ENCODE assay signal across 27 cellular contexts in genomic region chr4:732911-733630, GRCh38. TPM values are rescaled to one million over a fixed set of nuclear protein-coding genes. Genes with fewer than 3 reads are reported as not detected.
A peak's percentile ranks its signal among the peaks of the same experiment; 100 is the strongest.
DNase-seq lines count a peak whose midpoint lies in the region; ATAC-seq, FAIRE-seq and TF ChIP-seq lines count a peak whose summit lies in the region.
"Had no signal": no experiment of that assay in that cellular context is flagged by ENCODE, and none has a peak within 500 bp of the region (broad histone marks: within the 10 kb centered on the region; RNA-seq: fewer than 3 reads in every experiment).

No MANE protein-coding gene starts in this region.

- TF ChIP-seq EP300 in K562 (IDR thresholded peaks at IDR 0.05; ENCODE audit: low read length), result no peak

- POLR2A ChIA-PET in K562 (lab: Yijun Ruan, JAX), result interaction anchor here (0.7 kb wide), 1 partner anchor 130 kb away, joined by 3 read pairs; no protein-coding TSS in a partner anchor
- POLR2A ChIA-PET in activated CD4-positive, alpha-beta T cell treated with anti-CD3 and anti-CD28 coated beads for 36 hours (lab: Charles Lee), result no interaction called here

- BruUV-seq in K562 (replicated peaks; lab: Mats Ljungman, UMichigan), result no TSS peak

- ATAC-seq in DND-41 (ENCODE audit: insufficient read depth, low read depth) (peak; percentile 54; the same call in 1 of the 3 replicates), K562 (no peak), mucosa of descending colon (peak; percentile 24)
- ATAC-seq in activated CD4-positive, alpha-beta T cell treated with anti-CD3 and anti-CD28 coated beads for 36 hours, result no peak
- ATAC-seq: gastroesophageal sphincter had no signal

- H2AFZ ChIP-seq in DND-41 (ENCODE audit: low read depth, low read length) (no peak overlapping the region), K562 (ENCODE audit: low read depth, low read length) (no peak overlapping the region)
- H2AFZ ChIP-seq: GM23248, parathyroid adenoma had no signal

- DNase-seq in DND-41, result no peak
- DNase-seq in K562 (ENCODE audit: extremely low read depth in 1 of 4, low spot score in 3 of 4), result no peak
- DNase-seq in mucosa of descending colon, result peak in 1 of 3 donors; percentile 29
- DNase-seq in activated CD4-positive, alpha-beta T cell treated with anti-CD3 and anti-CD28 coated beads for 36 hours, result no peak
- DNase-seq in globus pallidus (ENCODE audit: low spot score), result no peak
- DNase-seq in nephron progenitor cell, result no peak
- DNase-seq: activated CD4-positive, alpha-beta memory T cell treated with anti-CD3 and anti-CD28 coated beads, Interleukin-2, amount 10 ng/mL, durations not matched to agents 7 days and 5 days; activated gamma-delta T cell treated with Interleukin-2 at 50 U/mL for 16 hours; Caco-2; effector memory CD4-positive, alpha-beta T cell; GM23248; kidney glomerular epithelial cell; mesendoderm; NCI-H187; NCI-H748 treated with DMSO at 0.1 percent for 48 hours; SHP77; sigmoid colon; SW 1271 had no signal

- no peak overlapping the region for H3K9ac ChIP-seq in DND-41 (ENCODE audit: low read depth, low read length)
- no peak overlapping the region; a peak in 1 of 4 replicates for H3K9ac ChIP-seq in K562 (ENCODE audit: insufficient read depth in 1 of 2, low read depth in 2 of 2, low read length in 2 of 2)
- H3K9ac ChIP-seq: BLaER1, GM23248, parathyroid adenoma had no signal

- no peak for FAIRE-seq in K562 (lab: Jason Lieb, UNC)
- FAIRE-seq: colon had no signal

- H3K4me3 ChIP-seq in DND-41 (ENCODE audit: low read depth in 1 of 2, low read length in 2 of 2) (no peak overlapping the region), K562 (no peak overlapping the region), mucosa of descending colon (no peak overlapping the region)
- H3K4me3 ChIP-seq: BLaER1, esophagus muscularis mucosa, gastroesophageal sphincter, GM23248, sigmoid colon, vagina had no signal

- H3K36me3 ChIP-seq in DND-41 (ENCODE audit: insufficient read depth, low read length), result peaks cover 74% of the 10 kb centered on the region
- peaks cover 60% of the 10 kb centered on the region; the same call in 2 of the 3 replicates for H3K36me3 ChIP-seq in K562 (ENCODE audit: control insufficient read depth, insufficient read depth, low read length)
- H3K36me3 ChIP-seq in mucosa of descending colon (ENCODE audit: low read depth), result no peaks in the 10 kb centered on the region

- no peaks in the 10 kb centered on the region for H3K4me1 ChIP-seq in DND-41 (ENCODE audit: insufficient read depth, low read length)
- H3K4me1 ChIP-seq in K562 (replicated peaks in 1 of 2; ENCODE audit: control insufficient read depth in 2 of 2, insufficient read depth in 2 of 2, low read length in 2 of 2), result peaks cover 0 to 37% of the 10 kb centered on the region in 2 experiments; a peak in 3 of 5 replicates
- no peaks in the 10 kb centered on the region for H3K4me1 ChIP-seq in mucosa of descending colon (ENCODE audit: low read depth)
- H3K4me1 ChIP-seq: Caco-2, esophagus muscularis mucosa, gastroesophageal sphincter, parathyroid adenoma, sigmoid colon, vagina had no signal

- no peak overlapping the region for H3K27ac Mint-ChIP-seq in activated CD4-positive, alpha-beta T cell treated with anti-CD3 and anti-CD28 coated beads for 36 hours
- H3K27ac Mint-ChIP-seq in nephron progenitor cell, result no peak overlapping the region
- H3K27ac Mint-ChIP-seq: activated CD4-positive, alpha-beta memory T cell treated with anti-CD3 and anti-CD28 coated beads, Interleukin-2, amount 10 ng/mL, durations not matched to agents 7 days and 5 days; nephron had no signal

- H3K4me2 ChIP-seq in DND-41 (ENCODE audit: insufficient read depth, low read length), result no peak overlapping the region
- H3K4me2 ChIP-seq in K562 (ENCODE audit: insufficient read depth, low read length), result no peak overlapping the region
- H3K4me2 ChIP-seq: BLaER1 had no signal

- peaks cover 21% of the 10 kb centered on the region for H3K79me2 ChIP-seq in DND-41 (ENCODE audit: insufficient read depth, low read length)
- peaks cover 9% of the 10 kb centered on the region for H3K79me2 ChIP-seq in K562 (ENCODE audit: control insufficient read depth, insufficient read depth, low read length)
- H3K79me2 ChIP-seq: parathyroid adenoma had no signal

- TF ChIP-seq CTCF in DND-41 (IDR thresholded peaks at IDR 0.05; ENCODE audit: borderline replicate concordance, extremely low read depth, low read length, poor library complexity, severe bottlenecking) (no peak), K562 (IDR thresholded peaks at IDR 0.05 in 2 of 3, conservative IDR thresholded peaks at IDR 0.05 in 1 of 3; ENCODE audit: insufficient read depth in 2 of 3, low read depth in 1 of 3, low read length in 3 of 3) (no peak), mucosa of descending colon (IDR thresholded peaks at IDR 0.05) (no peak), nephron progenitor cell (IDR thresholded peaks at IDR 0.05) (no peak)

- in situ Hi-C loops in K562 (cut with MboI), result no loop called here

- intact Hi-C loops in K562 (cut with micrococcal nuclease), result loop anchor here (10.0 kb wide), 1 partner anchor 48 kb away; the partner anchor contains the start of gene SLC49A3
- intact Hi-C loops in mucosa of descending colon (cut with DNase I, micrococcal nuclease), result no loop called here
- intact Hi-C loops in activated CD4-positive, alpha-beta T cell treated with anti-CD3 and anti-CD28 coated beads for 36 hours (cut with DNase I, micrococcal nuclease), result no loop called here

- H3K36me3 Mint-ChIP-seq in activated CD4-positive, alpha-beta T cell treated with anti-CD3 and anti-CD28 coated beads for 36 hours (ENCODE audit: low read depth), result peaks cover 26% of the 10 kb centered on the region
- H3K36me3 Mint-ChIP-seq in nephron progenitor cell (ENCODE audit: low read depth), result peaks cover 59% of the 10 kb centered on the region

- no peaks in the 10 kb centered on the region for H3K9me3 Mint-ChIP-seq in activated CD4-positive, alpha-beta T cell treated with anti-CD3 and anti-CD28 coated beads for 36 hours (ENCODE audit: low read depth)
- H3K9me3 Mint-ChIP-seq in nephron progenitor cell, result no peaks in the 10 kb centered on the region
- H3K9me3 Mint-ChIP-seq: brain, nephron had no signal

- 95% methylated on average over 21 of the region's 32 CpGs for WGBS in K562 (ENCODE audit: insufficient coverage, low coverage, missing lambda C conversion rate)

- H3K9me3 ChIP-seq in DND-41 (ENCODE audit: insufficient read depth, low read length, severe bottlenecking) (no peaks in the 10 kb centered on the region), K562 (replicated peaks; ENCODE audit: control insufficient read depth, insufficient read depth, low read depth, low read length) (peaks cover 4% of the 10 kb centered on the region), mucosa of descending colon (no peaks in the 10 kb centered on the region)
- H3K9me3 ChIP-seq: Caco-2, esophagus muscularis mucosa, gastroesophageal sphincter, sigmoid colon, vagina had no signal

- H4K20me1 ChIP-seq in DND-41 (ENCODE audit: insufficient read depth, low read length) (peaks cover 31% of the 10 kb centered on the region), K562 (replicated peaks; ENCODE audit: control insufficient read depth, insufficient read depth, low read length) (no peaks in the 10 kb centered on the region)

- no peak for TF ChIP-seq RAD21 in K562 (CRISPR knock-in tag; conservative IDR thresholded peaks at IDR 0.05 in 1 of 2, IDR thresholded peaks at IDR 0.05 in 1 of 2)

- CTCF ChIA-PET in K562 (lab: Yijun Ruan, JAX; ENCODE audit: low intra/inter-chr PET ratio), result no interaction called here
- CTCF ChIA-PET in activated CD4-positive, alpha-beta T cell treated with anti-CD3 and anti-CD28 coated beads for 36 hours (lab: Charles Lee), result interaction anchor here (0.6 kb wide), 1 partner anchor 594 kb away, joined by 3 read pairs; no protein-coding TSS in a partner anchor

- H3K4me1 Mint-ChIP-seq in activated CD4-positive, alpha-beta T cell treated with anti-CD3 and anti-CD28 coated beads for 36 hours, result peaks cover 3% of the 10 kb centered on the region
- H3K4me1 Mint-ChIP-seq in nephron progenitor cell, result no peaks in the 10 kb centered on the region
- H3K4me1 Mint-ChIP-seq: activated CD4-positive, alpha-beta memory T cell treated with anti-CD3 and anti-CD28 coated beads, Interleukin-2, amount 10 ng/mL, durations not matched to agents 7 days and 5 days had no signal

- no peaks in the 10 kb centered on the region for H3K9me1 ChIP-seq in K562 (ENCODE audit: control insufficient read depth, insufficient read depth, low read length)

- no peak overlapping the region for H3K4me3 Mint-ChIP-seq in activated CD4-positive, alpha-beta T cell treated with anti-CD3 and anti-CD28 coated beads for 36 hours
- H3K4me3 Mint-ChIP-seq in nephron progenitor cell, result no peak overlapping the region
- H3K4me3 Mint-ChIP-seq: activated CD4-positive, alpha-beta memory T cell treated with anti-CD3 and anti-CD28 coated beads, Interleukin-2, amount 10 ng/mL, durations not matched to agents 7 days and 5 days; brain; nephron had no signal

- H3K27me3 ChIP-seq in DND-41 (ENCODE audit: insufficient read depth, low read length, poor library complexity), result no peaks in the 10 kb centered on the region
- H3K27me3 ChIP-seq in K562 (ENCODE audit: control insufficient read depth in 2 of 2, insufficient read depth in 2 of 2, low read length in 2 of 2), result no peaks in the 10 kb centered on the region
- H3K27me3 ChIP-seq: BLaER1, esophagus muscularis mucosa, gastroesophageal sphincter, sigmoid colon, vagina had no signal

- no peaks in the 10 kb centered on the region for H3K27me3 Mint-ChIP-seq in activated CD4-positive, alpha-beta T cell treated with anti-CD3 and anti-CD28 coated beads for 36 hours
- no peaks in the 10 kb centered on the region for H3K27me3 Mint-ChIP-seq in nephron progenitor cell (ENCODE audit: low read depth, poor library complexity)
- H3K27me3 Mint-ChIP-seq: activated CD4-positive, alpha-beta memory T cell treated with anti-CD3 and anti-CD28 coated beads, Interleukin-2, amount 10 ng/mL, durations not matched to agents 7 days and 5 days had no signal

- no peak for TF ChIP-seq POLR2A in K562 (conservative IDR thresholded peaks at IDR 0.05)

- H3K27ac ChIP-seq in DND-41 (ENCODE audit: low read length), result no peak overlapping the region
- H3K27ac ChIP-seq in K562 (ENCODE audit: extremely low read depth, low read depth, low read length), result no peak overlapping the region
- H3K27ac ChIP-seq: BLaER1, esophagus muscularis mucosa, gastroesophageal sphincter, GM23248, parathyroid adenoma, sigmoid colon, vagina had no signal

RNA-seq across cellular contexts. Expression of gene PCGF3, which starts 27.4 kb away (rescaled TPM):
- total RNA-seq in K562 (2011; cell fraction: chromatin; rRNA removed; ENCODE audit: low replicate concordance), result 122 and 175 TPM in 2 replicates
- 123 and 128 TPM in 2 replicates for total RNA-seq in K562 (2011; cell fraction: nucleolus; rRNA removed)
- total RNA-seq in K562 (2011; cell fraction: nucleoplasm; rRNA removed), result 119 and 129 TPM in 2 replicates
- 31.3 and 39.9 TPM in 2 replicates for total RNA-seq in K562 (2014; rRNA removed)
- total RNA-seq in K562 (2014; rRNA removed; fragmentation: Illumina TruSeq; extraction: Trizol), result 13.3 and 14.7 TPM in 2 replicates
- 19.1 and 20.3 TPM in 2 replicates for total RNA-seq in K562 (2015; rRNA removed; fragmentation: Illumina TruSeq; extraction: Trizol)
- total RNA-seq in K562 (2021), result 39.6 and 46.1 TPM in 2 replicates
- polyA plus RNA-seq in K562 (2011; rRNA removed), result 37.2 and 42.2 TPM in 2 replicates
- 35.7 and 39.0 TPM in 2 replicates for polyA plus RNA-seq in K562 (2011; cell fraction: cytosol; rRNA removed)
- polyA plus RNA-seq in K562 (2011; cell fraction: nucleus; rRNA removed), result 197 and 242 TPM in 2 replicates
- polyA plus RNA-seq in K562 (2012), result 22.9 and 34.4 TPM in 2 replicates
- 18.9 and 20.4 TPM in 2 replicates for polyA plus RNA-seq in K562 (2014; fragmentation: Illumina TruSeq; extraction: Trizol)
- polyA plus RNA-seq in K562 (2014; fragmentation: Nextera tagmentation; extraction: Ambion mirVana), result 1 to 10 TPM; 2.6 to 4.3 TPM
- polyA plus RNA-seq in K562 (2014; rRNA removed), result 40.1 and 40.2 TPM in 2 replicates
- 25.9 and 30.6 TPM in 2 replicates for polyA minus RNA-seq in K562 (2011; rRNA and poly(A)+ RNA removed)
- 22.7 and 34.9 TPM in 2 replicates for polyA minus RNA-seq in K562 (2011; cell fraction: cytosol; rRNA and poly(A)+ RNA removed)
- 74.0 and 79.4 TPM in 2 replicates for polyA minus RNA-seq in K562 (2011; cell fraction: nucleus; rRNA and poly(A)+ RNA removed)
- total RNA-seq in mucosa of descending colon, result 10 to 100 TPM; 45.5 to 66.9 (median 56.7) TPM
- total RNA-seq in activated CD4-positive, alpha-beta T cell treated with anti-CD3 and anti-CD28 coated beads for 36 hours, result 10 to 100 TPM; 20.6 to 22.5 TPM

RNA-seq across cellular contexts. Expression of gene SLC49A3, which starts 44.1 kb away (rescaled TPM):
- total RNA-seq in K562 (2011; cell fraction: chromatin; rRNA removed; ENCODE audit: low replicate concordance), result not detected in 2 replicates
- total RNA-seq in K562 (2011; cell fraction: nucleolus; rRNA removed), result 0.39 TPM in 1 of 2 replicates, not detected in the other
- 0.61 TPM in 1 of 2 replicates, not detected in the other for total RNA-seq in K562 (2011; cell fraction: nucleoplasm; rRNA removed)
- total RNA-seq in K562 (2014; rRNA removed) (not detected in 2 replicates), K562 (2014; rRNA removed; fragmentation: Illumina TruSeq; extraction: Trizol) (not detected in 2 replicates), K562 (2015; rRNA removed; fragmentation: Illumina TruSeq; extraction: Trizol) (not detected in 2 replicates), K562 (2021) (0.24 and 0.29 TPM in 2 replicates), mucosa of descending colon (10 to 100 TPM in 2 of 3 donors, 1 to 10 TPM in 1; 9.9 to 14.1 (median 11.5) TPM)
- polyA plus RNA-seq in K562 (2011; rRNA removed) (not detected in 2 replicates), K562 (2014; fragmentation: Illumina TruSeq; extraction: Trizol) (not detected in 2 replicates), K562 (2014; fragmentation: Nextera tagmentation; extraction: Ambion mirVana) (not detected), K562 (2014; rRNA removed) (0.18 and 0.41 TPM in 2 replicates)
- polyA plus RNA-seq in K562 (2011; cell fraction: cytosol; rRNA removed), result 0.03 and 0.22 TPM in 2 replicates
- 0.25 and 0.55 TPM in 2 replicates for polyA plus RNA-seq in K562 (2011; cell fraction: nucleus; rRNA removed)
- 0.21 and 0.30 TPM in 2 replicates for polyA plus RNA-seq in K562 (2012)
- polyA minus RNA-seq in K562 (2011; rRNA and poly(A)+ RNA removed), result not detected in 2 replicates
- not detected in 2 replicates for polyA minus RNA-seq in K562 (2011; cell fraction: cytosol; rRNA and poly(A)+ RNA removed)
- polyA minus RNA-seq in K562 (2011; cell fraction: nucleus; rRNA and poly(A)+ RNA removed), result not detected in 2 replicates
- total RNA-seq in activated CD4-positive, alpha-beta T cell treated with anti-CD3 and anti-CD28 coated beads for 36 hours, result under 1 TPM; 0.09 to 0.39 TPM
- total RNA-seq: OCI-LY7 had no signal

RNA-seq across cellular contexts. Expression of gene MYL5, which starts 58.7 kb away (rescaled TPM):
- total RNA-seq in K562 (2011; cell fraction: chromatin; rRNA removed; ENCODE audit: low replicate concordance), result 13.3 and 32.0 TPM in 2 replicates
- total RNA-seq in K562 (2011; cell fraction: nucleolus; rRNA removed), result 19.7 and 19.9 TPM in 2 replicates
- 9.6 and 13.4 TPM in 2 replicates for total RNA-seq in K562 (2011; cell fraction: nucleoplasm; rRNA removed)
- total RNA-seq in K562 (2014; rRNA removed), result 4.9 and 6.2 TPM in 2 replicates
- total RNA-seq in K562 (2014; rRNA removed; fragmentation: Illumina TruSeq; extraction: Trizol), result 2.6 and 3.1 TPM in 2 replicates
- total RNA-seq in K562 (2015; rRNA removed; fragmentation: Illumina TruSeq; extraction: Trizol), result 5.1 and 5.9 TPM in 2 replicates
- 9.1 and 10.0 TPM in 2 replicates for total RNA-seq in K562 (2021)
- 3.8 and 4.1 TPM in 2 replicates for polyA plus RNA-seq in K562 (2011; rRNA removed)
- 2.8 TPM in 2 replicates for polyA plus RNA-seq in K562 (2011; cell fraction: cytosol; rRNA removed)
- 18.2 and 29.5 TPM in 2 replicates for polyA plus RNA-seq in K562 (2011; cell fraction: nucleus; rRNA removed)
- 9.3 and 13.7 TPM in 2 replicates for polyA plus RNA-seq in K562 (2012)
- polyA plus RNA-seq in K562 (2014; fragmentation: Illumina TruSeq; extraction: Trizol), result 3.4 and 5.5 TPM in 2 replicates
- polyA plus RNA-seq in K562 (2014; fragmentation: Nextera tagmentation; extraction: Ambion mirVana), result 1 to 10 TPM; 1.4 TPM
- polyA plus RNA-seq in K562 (2014; rRNA removed), result 6.0 and 6.9 TPM in 2 replicates
- 3.1 and 4.0 TPM in 2 replicates for polyA minus RNA-seq in K562 (2011; rRNA and poly(A)+ RNA removed)
- polyA minus RNA-seq in K562 (2011; cell fraction: cytosol; rRNA and poly(A)+ RNA removed), result 0.76 and 1.5 TPM in 2 replicates
- polyA minus RNA-seq in K562 (2011; cell fraction: nucleus; rRNA and poly(A)+ RNA removed), result 11.0 and 13.6 TPM in 2 replicates
- 10 to 100 TPM; 26.1 to 52.5 (median 50.7) TPM for total RNA-seq in mucosa of descending colon
- 10 to 100 TPM; 13.7 to 16.4 TPM for total RNA-seq in activated CD4-positive, alpha-beta T cell treated with anti-CD3 and anti-CD28 coated beads for 36 hours

RNA-seq across cellular contexts. Expression of gene ATP5ME, which starts 59.0 kb away (rescaled TPM):
- 72.8 and 88.6 TPM in 2 replicates for total RNA-seq in K562 (2011; cell fraction: chromatin; rRNA removed; ENCODE audit: low replicate concordance)
- total RNA-seq in K562 (2011; cell fraction: nucleolus; rRNA removed), result 122 and 189 TPM in 2 replicates
- total RNA-seq in K562 (2011; cell fraction: nucleoplasm; rRNA removed), result 125 and 130 TPM in 2 replicates
- total RNA-seq in K562 (2014; rRNA removed) (746 and 978 TPM in 2 replicates), K562 (2014; rRNA removed; fragmentation: Illumina TruSeq; extraction: Trizol) (839 and 887 TPM in 2 replicates), K562 (2015; rRNA removed; fragmentation: Illumina TruSeq; extraction: Trizol) (914 and 930 TPM in 2 replicates), K562 (2021) (509 and 535 TPM in 2 replicates), mucosa of descending colon (100 to 1,000 TPM; 330 to 467 (median 399) TPM)
- polyA plus RNA-seq in K562 (2011; rRNA removed) (573 and 595 TPM in 2 replicates), K562 (2014; fragmentation: Illumina TruSeq; extraction: Trizol) (632 and 822 TPM in 2 replicates), K562 (2014; fragmentation: Nextera tagmentation; extraction: Ambion mirVana) (1,000 to 10,000 TPM; 2,400 to 2,480 TPM), K562 (2014; rRNA removed) (987 and 1,053 TPM in 2 replicates)
- polyA plus RNA-seq in K562 (2011; cell fraction: cytosol; rRNA removed), result 589 and 678 TPM in 2 replicates
- polyA plus RNA-seq in K562 (2011; cell fraction: nucleus; rRNA removed), result 222 and 265 TPM in 2 replicates
- 689 and 2,439 TPM in 2 replicates for polyA plus RNA-seq in K562 (2012)
- polyA minus RNA-seq in K562 (2011; rRNA and poly(A)+ RNA removed), result 147 and 173 TPM in 2 replicates
- 96.7 and 103 TPM in 2 replicates for polyA minus RNA-seq in K562 (2011; cell fraction: cytosol; rRNA and poly(A)+ RNA removed)
- 41.5 and 69.1 TPM in 2 replicates for polyA minus RNA-seq in K562 (2011; cell fraction: nucleus; rRNA and poly(A)+ RNA removed)
- total RNA-seq in activated CD4-positive, alpha-beta T cell treated with anti-CD3 and anti-CD28 coated beads for 36 hours, result 100 to 1,000 TPM; 147 to 210 TPM

Comparison
In these comparisons a context has a peak if more than half of its experiments do, and no peak if none do; other contexts are left out.
1. ATAC-seq: peak in DND-41 (single experiment) and mucosa of descending colon (single experiment); none in K562 (single experiment) and activated CD4-positive, alpha-beta T cell treated with anti-CD3 and anti-CD28 coated beads for 36 hours (single experiment).
2. RNA of gene SLC49A3, which starts 44.1 kb away (total RNA-seq): 9.9 to 14.1 TPM in mucosa of descending colon; 0.09 to 0.39 TPM in activated CD4-positive, alpha-beta T cell treated with anti-CD3 and anti-CD28 coated beads for 36 hours and 0.24 to 0.61 TPM in K562; every median in the first group is over 4 times any median in the second.